Comparison of ENCODE assay signal across 8 cellular contexts in genomic region chr10:133335238-133336122, GRCh38. TPM values are rescaled to one million over a fixed set of nuclear protein-coding genes. Genes with fewer than 3 reads are reported as not detected.
A peak's percentile ranks its signal among the peaks of the same experiment; 100 is the strongest.
DNase-seq lines count a peak whose midpoint lies in the region; ATAC-seq and TF ChIP-seq lines count a peak whose summit lies in the region.

No MANE protein-coding gene starts in this region.

- TF ChIP-seq CTCF in heart left ventricle (IDR thresholded peaks at IDR 0.05) (no peak), psoas muscle (IDR thresholded peaks at IDR 0.05) (no peak), upper lobe of left lung (IDR thresholded peaks at IDR 0.05) (no peak)

- peak; percentile 25 for DNase-seq in DMS 273 treated with DMSO at 0.1 percent for 48 hours (lab: John Stamatoyannopoulos, UW)
- no peak for DNase-seq in SK-N-MC (ENCODE audit: low read depth, low spot score)
- DNase-seq in activated naive CD8-positive, alpha-beta T cell treated with anti-CD3 and anti-CD28 coated beads, Interleukin-2, amount 50 U/mL, for 16 hours (ENCODE audit: low read depth, low spot score) = peak; percentile 50
- DNase-seq in heart left ventricle = peak in 3 of 5 donors; percentile 57 to 63 (median 61)
- peak; percentile 57 to 77 for DNase-seq in psoas muscle
- DNase-seq in upper lobe of left lung = peak in 1 of 2 donors; percentile 84

- peak in 1 of 4 donors; percentile 27 for ATAC-seq in heart left ventricle
- ATAC-seq in psoas muscle = peak in 2 of 4 donors; percentile 20 to 52
- ATAC-seq in upper lobe of left lung (ENCODE audit: low FRiP score in 2 of 2) = peak; percentile 46 to 60
- no peak for ATAC-seq in GM21423 (IDR thresholded peaks at IDR 0.05; ENCODE audit: unreplicated experiment)
- ATAC-seq in GM19397 (IDR thresholded peaks at IDR 0.05; ENCODE audit: unreplicated experiment) = no peak

- peaks cover 5 to 25% (median 18%) of the 10 kb centered on the region in 12 donors for H3K4me1 ChIP-seq in heart left ventricle
- H3K4me1 ChIP-seq in psoas muscle = peaks cover 12% of the 10 kb centered on the region
- H3K4me1 ChIP-seq in upper lobe of left lung = peaks cover 21 to 25% (median 22%) of the 10 kb centered on the region in 4 donors

- H3K36me3 ChIP-seq in SK-N-MC (ENCODE audit: insufficient read depth, low read length) = no peaks in the 10 kb centered on the region
- no peaks in the 10 kb centered on the region for H3K36me3 ChIP-seq in heart left ventricle
- no peaks in the 10 kb centered on the region for H3K36me3 ChIP-seq in psoas muscle (ENCODE audit: insufficient read depth in 1 of 2, low read depth in 1 of 2)
- no peaks in the 10 kb centered on the region for H3K36me3 ChIP-seq in upper lobe of left lung

- TF ChIP-seq EP300 in upper lobe of left lung (IDR thresholded peaks at IDR 0.05) = no peak

- H3K27me3 ChIP-seq in heart left ventricle (peaks cover 32 to 77% (median 48%) of the 10 kb centered on the region in 9 donors), psoas muscle (ENCODE audit: insufficient read depth in 3 of 3, low read length in 2 of 3) (peaks cover 0 to 64% (median 47%) of the 10 kb centered on the region in 3 donors), upper lobe of left lung (peaks cover 0 to 35% (median 24%) of the 10 kb centered on the region in 4 donors)

- TF ChIP-seq POLR2A in heart left ventricle (IDR thresholded peaks at IDR 0.05) (no peak), upper lobe of left lung (IDR thresholded peaks at IDR 0.05) (no peak)

- H3K9ac ChIP-seq in SK-N-MC (ENCODE audit: insufficient read length) = no peak overlapping the region

- 2 to 6% (median 4%) methylated on average over 25 to 76 of the region's 76 CpGs for WGBS in heart left ventricle, 4 donors
- 1 to 3% (median 1%) methylated on average over 44 to 76 of the region's 76 CpGs for WGBS in psoas muscle, 3 donors
- 4% methylated on average over 23 to 71 of the region's 76 CpGs for WGBS in upper lobe of left lung, 2 donors

- H3K9me3 ChIP-seq in SK-N-MC (ENCODE audit: low read depth, low read length) = no peaks in the 10 kb centered on the region
- H3K9me3 ChIP-seq in heart left ventricle = no peaks in the 10 kb centered on the region
- H3K9me3 ChIP-seq in psoas muscle = no peaks in the 10 kb centered on the region
- H3K9me3 ChIP-seq in upper lobe of left lung = no peaks in the 10 kb centered on the region

- intact Hi-C loops in heart left ventricle (cut with DNase I) = loop anchor here in 1 of 10 donors (10.0 kb wide), 1 partner anchor 179 kb away; no protein-coding TSS in a partner anchor
- intact Hi-C loops in psoas muscle (cut with DNase I) = no loop called here

- no peak overlapping the region for H3K27ac ChIP-seq in SK-N-MC
- H3K27ac ChIP-seq in heart left ventricle = no peak overlapping the region
- H3K27ac ChIP-seq in psoas muscle = no peak overlapping the region
- H3K27ac ChIP-seq in upper lobe of left lung = peak overlapping the region in 2 of 4 donors; percentile 10 to 52

- H3K4me3 ChIP-seq in SK-N-MC (peak overlapping the region; percentile 49), heart left ventricle (peak overlapping the region; percentile 5 to 50 (median 41)), psoas muscle (peak overlapping the region; percentile 56), upper lobe of left lung (peak overlapping the region in 3 of 4 donors; percentile 33 to 45 (median 40))

RNA-seq across cellular contexts. Expression of gene CALY, which starts 1.2 kb away (rescaled TPM):
- total RNA-seq in heart left ventricle = 1 to 10 TPM in 1 of 9 donors, not detected in 8; 1.7 TPM
- not detected for polyA plus RNA-seq in heart left ventricle
- not detected for total RNA-seq in psoas muscle
- under 1 TPM in 1 of 3 donors, not detected in 2; 0.05 TPM for polyA plus RNA-seq in psoas muscle
- 1 to 10 TPM in 1 of 6 donors, not detected in 5; 7.4 TPM for total RNA-seq in upper lobe of left lung

RNA-seq across cellular contexts. Expression of gene PRAP1, which starts 11.7 kb away (rescaled TPM):
- total RNA-seq in heart left ventricle = not detected
- not detected for polyA plus RNA-seq in heart left ventricle
- not detected for total RNA-seq in psoas muscle
- polyA plus RNA-seq in psoas muscle = under 1 TPM in 2 of 3 donors, not detected in 1; 0.14 to 0.64 TPM
- total RNA-seq in upper lobe of left lung = not detected

RNA-seq across cellular contexts. Expression of gene FUOM, which starts 22.3 kb away (rescaled TPM):
- 10 to 100 TPM in 2 of 9 donors, 1 to 10 TPM in 7; 4.3 to 24.1 (median 8.0) TPM for total RNA-seq in heart left ventricle
- 10 to 100 TPM in 1 of 2 donors, 1 to 10 TPM in 1; 8.6 to 16.0 TPM for polyA plus RNA-seq in heart left ventricle
- 1 to 10 TPM; 3.0 to 6.7 (median 4.5) TPM for total RNA-seq in psoas muscle
- polyA plus RNA-seq in psoas muscle = 1 to 10 TPM; 5.4 to 9.1 (median 8.6) TPM
- 10 to 100 TPM; 15.4 to 37.5 (median 26.0) TPM for total RNA-seq in upper lobe of left lung

RNA-seq across cellular contexts. Expression of gene ZNF511, which starts 26.8 kb away (rescaled TPM):
- total RNA-seq in heart left ventricle (10 to 100 TPM; 34.5 to 53.3 (median 40.5) TPM), psoas muscle (10 to 100 TPM; 47.6 to 64.2 (median 54.0) TPM), upper lobe of left lung (10 to 100 TPM; 12.6 to 44.2 (median 33.0) TPM)
- polyA plus RNA-seq in heart left ventricle (10 to 100 TPM; 44.5 to 80.4 TPM), psoas muscle (10 to 100 TPM; 43.2 to 51.3 (median 44.7) TPM)

RNA-seq across cellular contexts. Expression of gene TUBGCP2, which starts 26.8 kb away (rescaled TPM):
- total RNA-seq in heart left ventricle = 10 to 100 TPM; 33.5 to 49.5 (median 40.1) TPM
- polyA plus RNA-seq in heart left ventricle = 10 to 100 TPM; 34.5 to 36.0 TPM
- 10 to 100 TPM; 31.0 to 53.2 (median 41.1) TPM for total RNA-seq in psoas muscle
- polyA plus RNA-seq in psoas muscle = 10 to 100 TPM; 20.3 to 33.8 (median 25.1) TPM
- total RNA-seq in upper lobe of left lung = 100 to 1,000 TPM in 1 of 6 donors, 10 to 100 TPM in 5; 41.7 to 106 (median 56.3) TPM

Comparison
In these comparisons a context has a peak if more than half of its experiments do, and no peak if none do; other contexts are left out.
1. ATAC-seq: peak in upper lobe of left lung (2 of 2); none in GM21423 (single experiment) and GM19397 (single experiment).
2. Peak in every context shown above with its lines, with median percentiles within 50 percentile points of each other: H3K4me3 ChIP-seq.